2 cellular contexts compared by ENCODE assay signal in genomic region chr7:40704172-40704571, GRCh38.
TF ChIP-seq lines count a peak whose summit lies in the region.

No MANE protein-coding gene starts in this region.

TF ChIP-seq in SK-N-SH, 30 proteins besides CTCF, POLR2A, EP300 and RAD21 (continued from another document):
- no peak for TF ChIP-seq IRF3 (IDR thresholded peaks at IDR 0.05; ENCODE audit: low read depth, low read length)
- TF ChIP-seq MEF2A (IDR thresholded peaks at IDR 0.05; ENCODE audit: borderline replicate concordance, low read depth) = no peak
- TF ChIP-seq MAX (IDR thresholded peaks at IDR 0.05; ENCODE audit: low read depth) = no peak
- no peak for TF ChIP-seq NRF1 (IDR thresholded peaks at IDR 0.05; ENCODE audit: low read depth, low read length)
- TF ChIP-seq MXI1 (IDR thresholded peaks at IDR 0.05; ENCODE audit: low read depth, low read length) = no peak
- TF ChIP-seq FOSL2 (IDR thresholded peaks at IDR 0.05; ENCODE audit: borderline replicate concordance, low read depth) = no peak

TF ChIP-seq in SK-N-SH treated with all-trans-retinoic acid at 6 μM for 48 hours, 23 proteins besides CTCF, POLR2A, EP300 and RAD21:
- TF ChIP-seq POU6F1 (CRISPR knock-in tag; IDR thresholded peaks at IDR 0.05; ENCODE audit: borderline replicate concordance, low read depth) (no peak), RARB (CRISPR knock-in tag; IDR thresholded peaks at IDR 0.05) (no peak), OSR1 (CRISPR knock-in tag; IDR thresholded peaks at IDR 0.05) (no peak), GLIS3 (CRISPR knock-in tag; IDR thresholded peaks at IDR 0.05) (no peak), ESRRG (CRISPR knock-in tag; IDR thresholded peaks at IDR 0.05) (no peak), TCF4 (CRISPR knock-in tag; IDR thresholded peaks at IDR 0.05; ENCODE audit: borderline replicate concordance) (no peak), ZNF8 (CRISPR knock-in tag; IDR thresholded peaks at IDR 0.05) (no peak), ZC3H10 (CRISPR knock-in tag; IDR thresholded peaks at IDR 0.05) (no peak), TSHZ2 (CRISPR knock-in tag; IDR thresholded peaks at IDR 0.05) (no peak), CSDC2 (CRISPR knock-in tag; IDR thresholded peaks at IDR 0.05) (no peak)
